ENCODE assay signal across 12 cellular contexts in genomic region chr2:45459860-45460259, GRCh38.
DNase-seq lines count a peak whose midpoint lies in the region; ATAC-seq, FAIRE-seq and TF ChIP-seq lines count a peak whose summit lies in the region.
"Had no signal": no experiment of that assay in that cellular context is flagged by ENCODE, and none has a peak within 500 bp of the region (broad histone marks: within the 10 kb centered on the region; RNA-seq: fewer than 3 reads in every experiment).

No MANE protein-coding gene starts in this region.

- no peak for FAIRE-seq in HTR-8/SVneo (lab: Jason Lieb, UNC)
- FAIRE-seq: A204.1 had no signal

- CTCF ChIA-PET in MCF 10A (lab: Yijun Ruan, JAX) (no interaction called here), mammary epithelial cell (lab: Charles Lee; ENCODE audit: low non-redundant PET) (no interaction called here), PC-9 (lab: Charles Lee) (no interaction called here)
- CTCF ChIA-PET in CD4-positive, alpha-beta memory T cell (lab: Charles Lee; ENCODE audit: partially characterized antibody): interaction anchor here (1.1 kb wide), 1 partner anchor 1416 kb away, joined by 3 read pairs; no protein-coding TSS in a partner anchor

- H3K79me2 ChIP-seq in mammary epithelial cell (ENCODE audit: insufficient read depth, low read length) (no peaks in the 10 kb centered on the region), PC-9 (ENCODE audit: low read depth) (0 out of 2 replicates have a peak, but pooled peaks cover 5% of the 10 kb centered on the region)

- H3K9ac ChIP-seq in mammary epithelial cell (ENCODE audit: insufficient read depth, low read length): no peak overlapping the region

- POLR2A ChIA-PET in MCF 10A (lab: Yijun Ruan, JAX) (interaction anchor here (0.6 to 1.9 kb wide), 5 partner anchors 10 to 1792 kb away, joined by 3 to 9 read pairs (median 5); no protein-coding TSS in a partner anchor), PC-9 (lab: Charles Lee; ENCODE audit: unreplicated experiment) (interaction anchor here (0.7 kb wide), 1 partner anchor 13 kb away, joined by 3 read pairs; no protein-coding TSS in a partner anchor)
- POLR2A ChIA-PET in CD4-positive, alpha-beta memory T cell (lab: Charles Lee; ENCODE audit: partially characterized antibody): no interaction called here

- 78% methylated on average over 3 of the region's 3 CpGs for WGBS in mammary epithelial cell (ENCODE audit: low coverage, missing lambda C conversion rate)

- H3K36me3 Mint-ChIP-seq in MCF 10A (ENCODE audit: insufficient read depth, unreplicated experiment): peaks cover 6% of the 10 kb centered on the region
- H3K36me3 Mint-ChIP-seq in CD4-positive, alpha-beta memory T cell: peaks cover 13 to 33% of the 10 kb centered on the region in 2 donors

- ATAC-seq in mucosa of descending colon: peak; percentile 94

- H3K9me3 Mint-ChIP-seq in MCF 10A (ENCODE audit: unreplicated experiment): no peaks in the 10 kb centered on the region
- no peaks in the 10 kb centered on the region for H3K9me3 Mint-ChIP-seq in CD4-positive, alpha-beta memory T cell

- TF ChIP-seq POLR2A in vagina (IDR thresholded peaks at IDR 0.05): no peak

- H3K27ac ChIP-seq in mammary epithelial cell (ENCODE audit: insufficient read depth, low read depth, low read length) (no peak overlapping the region), PC-9 (peak overlapping the region; percentile 62), vagina (peak overlapping the region; percentile 53)
- no peak overlapping the region for H3K27ac ChIP-seq in CD4-positive, alpha-beta memory T cell (ENCODE audit: low read depth, low read length)
- H3K27ac ChIP-seq: C4-2B had no signal

- H3K4me2 ChIP-seq in mammary epithelial cell (ENCODE audit: insufficient read depth, low read depth, low read length) (no peak overlapping the region), PC-9 (no peak overlapping the region)

- H3K9me3 ChIP-seq in mammary epithelial cell (replicated peaks; ENCODE audit: insufficient read depth, low read length) (no peaks in the 10 kb centered on the region), PC-9 (ENCODE audit: insufficient read depth, low read depth) (0 out of 2 replicates have a peak, but pooled peaks cover 4% of the 10 kb centered on the region), mucosa of descending colon (no peaks in the 10 kb centered on the region), vagina (no peaks in the 10 kb centered on the region)
- no peaks in the 10 kb centered on the region for H3K9me3 ChIP-seq in CD4-positive, alpha-beta memory T cell (ENCODE audit: control insufficient read depth in 1 of 2, low read length in 2 of 2)

- no peaks in the 10 kb centered on the region for H3K9me2 ChIP-seq in PC-9 (ENCODE audit: insufficient read depth)

- no peak overlapping the region for H2AFZ ChIP-seq in mammary epithelial cell (ENCODE audit: low read depth, low read length)
- no peak overlapping the region for H2AFZ ChIP-seq in PC-9

- H3K27me3 ChIP-seq in mammary epithelial cell (ENCODE audit: insufficient read depth, low read length) (no peaks in the 10 kb centered on the region), PC-9 (ENCODE audit: insufficient read depth, low read depth) (no peaks in the 10 kb centered on the region), vagina (no peaks in the 10 kb centered on the region)
- no peaks in the 10 kb centered on the region for H3K27me3 ChIP-seq in CD4-positive, alpha-beta memory T cell (ENCODE audit: insufficient read depth, low read length)

- TF ChIP-seq CTCF in MCF 10A (IDR thresholded peaks at IDR 0.05; ENCODE audit: unreplicated experiment) (no peak), mammary epithelial cell (conservative IDR thresholded peaks at IDR 0.05 in 1 of 2, IDR thresholded peaks at IDR 0.05 in 1 of 2; ENCODE audit: extremely low read depth in 1 of 2, insufficient read depth in 1 of 2, low read depth in 1 of 2, low read length in 2 of 2) (no peak), PC-9 (conservative IDR thresholded peaks at IDR 0.05) (no peak), mucosa of descending colon (IDR thresholded peaks at IDR 0.05) (no peak), vagina (IDR thresholded peaks at IDR 0.05) (no peak)

- peaks cover 13% of the 10 kb centered on the region; the same call in 1 of the 2 replicates for H3F3A ChIP-seq in PC-9 (ENCODE audit: insufficient read depth, low read depth)

- in situ Hi-C loops in mammary epithelial cell (cut with MboI; ENCODE audit: low sequenced_read_pairs in 2 of 2): no loop called here

- peak overlapping the region; percentile 88 for H3K27ac Mint-ChIP-seq in MCF 10A (ENCODE audit: low read depth, unreplicated experiment)
- peak overlapping the region in 1 of 7 donors; percentile 57 for H3K27ac Mint-ChIP-seq in CD4-positive, alpha-beta memory T cell

- H4K20me1 ChIP-seq in mammary epithelial cell (ENCODE audit: insufficient read depth, low read length): no peaks in the 10 kb centered on the region
- H4K20me1 ChIP-seq in PC-9 (ENCODE audit: insufficient read depth): no peaks in the 10 kb centered on the region

- H3K4me3 Mint-ChIP-seq in MCF 10A (ENCODE audit: unreplicated experiment): no peak overlapping the region
- no peak overlapping the region for H3K4me3 Mint-ChIP-seq in CD4-positive, alpha-beta memory T cell

- DNase-seq in MCF 10A (ENCODE audit: unreplicated experiment) (no peak), mammary epithelial cell (no peak), PC-9 (no peak), mucosa of descending colon (peak in 1 of 3 donors; percentile 52), vagina (ENCODE audit: extremely low spot score in 2 of 2) (no peak), HTR-8/SVneo (ENCODE audit: insufficient read length, low spot score) (no peak), 8988T (no peak)
- no peak for DNase-seq in CD4-positive, alpha-beta memory T cell
- DNase-seq: NCI-H1092, SHP77 had no signal

- dilution Hi-C loops in mammary epithelial cell (cut with HindIII; ENCODE audit: low sequenced_read_pairs): loop anchor here (5.0 kb wide), 1 partner anchor 53 kb away; no protein-coding TSS in a partner anchor

- H3K27me3 Mint-ChIP-seq in MCF 10A (ENCODE audit: insufficient read depth, unreplicated experiment): no peaks in the 10 kb centered on the region
- H3K27me3 Mint-ChIP-seq in CD4-positive, alpha-beta memory T cell: no peaks in the 10 kb centered on the region

- H3K36me3 ChIP-seq in mammary epithelial cell (ENCODE audit: insufficient read depth, low read length) (no peaks in the 10 kb centered on the region), PC-9 (ENCODE audit: low read depth) (no peaks in the 10 kb centered on the region), mucosa of descending colon (ENCODE audit: low read depth) (no peaks in the 10 kb centered on the region), vagina (no peaks in the 10 kb centered on the region)
- H3K36me3 ChIP-seq in CD4-positive, alpha-beta memory T cell (ENCODE audit: insufficient read depth, low read length): no peaks in the 10 kb centered on the region

- H3K4me3 ChIP-seq in mammary epithelial cell (replicated peaks in 1 of 3; ENCODE audit: insufficient read depth in 1 of 3, low read depth in 2 of 3, low read length in 3 of 3) (no peak overlapping the region), PC-9 (no peak overlapping the region), mucosa of descending colon (no peak overlapping the region), vagina (no peak overlapping the region)
- no peak overlapping the region for H3K4me3 ChIP-seq in CD4-positive, alpha-beta memory T cell (ENCODE audit: low read length in 2 of 2)

- intact Hi-C loops in MCF 10A (cut with micrococcal nuclease): no loop called here
- intact Hi-C loops in mammary epithelial cell (cut with micrococcal nuclease): no loop called here
- intact Hi-C loops in PC-9 (cut with micrococcal nuclease; ENCODE audit: unreplicated experiment): no loop called here
- intact Hi-C loops in mucosa of descending colon (cut with DNase I, micrococcal nuclease): no loop called here
- intact Hi-C loops in vagina (cut with DNase I): no loop called here
- intact Hi-C loops in CD4-positive, alpha-beta memory T cell (cut with micrococcal nuclease): no loop called here

- BruUV-seq in MCF 10A (replicated peaks; lab: Mats Ljungman, UMichigan) (no TSS peak), mammary epithelial cell (replicated peaks; lab: Mats Ljungman, UMichigan) (no TSS peak), PC-9 (replicated peaks; lab: Mats Ljungman, UMichigan) (no TSS peak)

- peaks cover 12% of the 10 kb centered on the region for H3K4me1 Mint-ChIP-seq in MCF 10A (ENCODE audit: insufficient read depth, unreplicated experiment)
- H3K4me1 Mint-ChIP-seq in CD4-positive, alpha-beta memory T cell: no peaks in the 10 kb centered on the region

- peaks cover 7% of the 10 kb centered on the region for H3K4me1 ChIP-seq in mammary epithelial cell (ENCODE audit: insufficient read depth, low read length)
- peaks cover 20% of the 10 kb centered on the region for H3K4me1 ChIP-seq in PC-9 (replicated peaks; ENCODE audit: insufficient read depth)
- H3K4me1 ChIP-seq in mucosa of descending colon (ENCODE audit: low read depth): peaks cover 10% of the 10 kb centered on the region
- H3K4me1 ChIP-seq in vagina: peaks cover 23% of the 10 kb centered on the region
- no peaks in the 10 kb centered on the region for H3K4me1 ChIP-seq in CD4-positive, alpha-beta memory T cell (ENCODE audit: insufficient read depth, low read length)

Comparison
In these comparisons a context has a peak if more than half of its experiments do, and no peak if none do; other contexts are left out.
1. H3K27ac ChIP-seq: peak in PC-9 (single experiment) and vagina (single experiment); none in mammary epithelial cell (single experiment) and CD4-positive, alpha-beta memory T cell (single experiment).